ENCODE assay signal across 21 cellular contexts in genomic region chr17:73795730-73796129, GRCh38.
DNase-seq lines count a peak whose midpoint lies in the region; ATAC-seq and TF ChIP-seq lines count a peak whose summit lies in the region.
"Had no signal": no experiment of that assay in that cellular context is flagged by ENCODE, and none has a peak within 500 bp of the region (broad histone marks: within the 10 kb centered on the region; RNA-seq: fewer than 3 reads in every experiment).

No MANE protein-coding gene starts in this region.

- no peaks in the 10 kb centered on the region for H3K36me3 ChIP-seq in mammary epithelial cell (ENCODE audit: insufficient read depth, low read length)
- H3K36me3 ChIP-seq in aorta (ENCODE audit: control insufficient read depth in 1 of 2, insufficient read depth in 2 of 2, low read length in 1 of 2): no peaks in the 10 kb centered on the region
- H3K36me3 ChIP-seq: ascending aorta, suprapubic skin had no signal

- H3K4me3 Mint-ChIP-seq in MCF 10A (ENCODE audit: unreplicated experiment): no peak overlapping the region
- H3K4me3 Mint-ChIP-seq: activated naive CD8-positive, alpha-beta T cell; stimulated activated effector memory CD8-positive, alpha-beta T cell treated with anti-CD3 and anti-CD28 coated beads, Interleukin-12 subunit alpha, Interleukin-12 subunit beta, amount 100 ng/mL, for 72 hours had no signal

- no peak overlapping the region for H3K9ac ChIP-seq in mammary epithelial cell (ENCODE audit: insufficient read depth, low read length)

- WGBS in mammary epithelial cell (ENCODE audit: low coverage, missing lambda C conversion rate): 88% methylated on average over 2 of the region's 2 CpGs
- 91 to 94% methylated on average over 2 of the region's 2 CpGs for WGBS in aorta, 2 donors

- CTCF ChIA-PET in MCF 10A (lab: Yijun Ruan, JAX): interaction anchor here (0.6 to 1.2 kb wide), 3 partner anchors 16 to 438 kb away, joined by 3 to 4 read pairs (median 3); no protein-coding TSS in a partner anchor
- CTCF ChIA-PET in mammary epithelial cell (lab: Charles Lee; ENCODE audit: low non-redundant PET): no interaction called here

- BruUV-seq in MCF 10A (replicated peaks; lab: Mats Ljungman, UMichigan): no TSS peak
- BruUV-seq in mammary epithelial cell (replicated peaks; lab: Mats Ljungman, UMichigan): no TSS peak

- no peak overlapping the region for H3K27ac Mint-ChIP-seq in MCF 10A (ENCODE audit: low read depth, unreplicated experiment)
- H3K27ac Mint-ChIP-seq: activated naive CD8-positive, alpha-beta T cell; activated T-helper 2 cell treated with anti-CD3 and anti-CD28 coated beads, Interferon-gamma antibody, Interleukin-2, Interleukin-4, amounts not matched to agents 10 μg/mL and 5 μg/mL and 100 μg/mL, durations not matched to agents 14 hours and 24 hours and 36 hours; stimulated activated effector memory CD8-positive, alpha-beta T cell treated with anti-CD3 and anti-CD28 coated beads, Interleukin-12 subunit alpha, Interleukin-12 subunit beta, amount 100 ng/mL, for 72 hours had no signal

- ATAC-seq in GM19351 (IDR thresholded peaks at IDR 0.05; ENCODE audit: unreplicated experiment): no peak
- no peak for ATAC-seq in aorta (ENCODE audit: low FRiP score)
- ATAC-seq: esophagus mucosa; stimulated activated effector memory CD8-positive, alpha-beta T cell treated with anti-CD3 and anti-CD28 coated beads, Interleukin-12 subunit alpha, Interleukin-12 subunit beta, amount 100 ng/mL, for 72 hours had no signal

- DNase-seq in MCF 10A (ENCODE audit: unreplicated experiment) (peak; percentile 74), mammary epithelial cell (no peak), NCI-H345 (lab: John Stamatoyannopoulos, UW) (peak; percentile 20), SHP77 (lab: John Stamatoyannopoulos, UW) (peak; percentile 59 to 64), EL (no peak), aorta (no peak)
- DNase-seq in activated CD8-positive, alpha-beta memory T cell treated with anti-CD3 and anti-CD28 coated beads, Interleukin-2, amount 50 U/mL, for 48 hours: no peak
- DNase-seq: activated CD8-positive, alpha-beta memory T cell treated with anti-CD3 and anti-CD28 coated beads, Interleukin-2, amount 50 U/mL, for 4 hours; cortex of kidney; foreskin melanocyte; NCI-H1436; NCI-H226; nucleus accumbens had no signal

- no peaks in the 10 kb centered on the region for H3K9me3 Mint-ChIP-seq in MCF 10A (ENCODE audit: unreplicated experiment)
- H3K9me3 Mint-ChIP-seq: activated T-helper 2 cell treated with anti-CD3 and anti-CD28 coated beads, Interferon-gamma antibody, Interleukin-2, Interleukin-4, amounts not matched to agents 10 μg/mL and 5 μg/mL and 100 μg/mL, durations not matched to agents 14 hours and 24 hours and 36 hours; stimulated activated effector memory CD8-positive, alpha-beta T cell treated with anti-CD3 and anti-CD28 coated beads, Interleukin-12 subunit alpha, Interleukin-12 subunit beta, amount 100 ng/mL, for 72 hours had no signal

- H3K9me3 ChIP-seq in mammary epithelial cell (replicated peaks; ENCODE audit: insufficient read depth, low read length): no peaks in the 10 kb centered on the region
- no peaks in the 10 kb centered on the region for H3K9me3 ChIP-seq in aorta (ENCODE audit: control insufficient read depth, low read length)
- H3K9me3 ChIP-seq: ascending aorta, suprapubic skin had no signal

- no peak overlapping the region for H3K4me2 ChIP-seq in mammary epithelial cell (ENCODE audit: insufficient read depth, low read depth, low read length)

- H3K79me2 ChIP-seq in mammary epithelial cell (ENCODE audit: insufficient read depth, low read length): no peaks in the 10 kb centered on the region

- H3K27me3 ChIP-seq in mammary epithelial cell (ENCODE audit: insufficient read depth, low read length): no peaks in the 10 kb centered on the region
- no peaks in the 10 kb centered on the region for H3K27me3 ChIP-seq in aorta (ENCODE audit: control insufficient read depth in 1 of 2, insufficient read depth in 2 of 2, low read length in 1 of 2)
- H3K27me3 ChIP-seq: ascending aorta had no signal

- H3K4me3 ChIP-seq in mammary epithelial cell (replicated peaks in 1 of 3; ENCODE audit: insufficient read depth in 1 of 3, low read depth in 2 of 3, low read length in 3 of 3) (no peak overlapping the region), aorta (ENCODE audit: low read length in 2 of 2) (no peak overlapping the region)
- H3K4me3 ChIP-seq: ascending aorta, suprapubic skin had no signal

- in situ Hi-C loops in mammary epithelial cell (cut with MboI; ENCODE audit: low sequenced_read_pairs in 2 of 2): no loop called here

- TF ChIP-seq CTCF in MCF 10A (IDR thresholded peaks at IDR 0.05; ENCODE audit: unreplicated experiment) (no peak), mammary epithelial cell (conservative IDR thresholded peaks at IDR 0.05 in 1 of 2, IDR thresholded peaks at IDR 0.05 in 1 of 2; ENCODE audit: extremely low read depth in 1 of 2, insufficient read depth in 1 of 2, low read depth in 1 of 2, low read length in 2 of 2) (no peak)

- dilution Hi-C loops in mammary epithelial cell (cut with HindIII; ENCODE audit: low sequenced_read_pairs): no loop called here

- POLR2A ChIA-PET in MCF 10A (lab: Yijun Ruan, JAX): interaction anchor here (0.5 to 1.7 kb wide), 4 partner anchors 10 to 488 kb away, joined by 3 to 7 read pairs (median 4); no protein-coding TSS in a partner anchor

- peaks cover 10% of the 10 kb centered on the region for H3K27me3 Mint-ChIP-seq in MCF 10A (ENCODE audit: insufficient read depth, unreplicated experiment)

- H3K4me1 Mint-ChIP-seq in MCF 10A (ENCODE audit: insufficient read depth, unreplicated experiment): peaks cover 31% of the 10 kb centered on the region
- H3K4me1 Mint-ChIP-seq: stimulated activated effector memory CD8-positive, alpha-beta T cell treated with anti-CD3 and anti-CD28 coated beads, Interleukin-12 subunit alpha, Interleukin-12 subunit beta, amount 100 ng/mL, for 72 hours had no signal

- peaks cover 20% of the 10 kb centered on the region for H3K4me1 ChIP-seq in mammary epithelial cell (ENCODE audit: insufficient read depth, low read length)
- peaks cover 0 to 3% of the 10 kb centered on the region in 2 donors for H3K4me1 ChIP-seq in aorta (ENCODE audit: control insufficient read depth in 1 of 2, insufficient read depth in 2 of 2, low read length in 2 of 2)

- intact Hi-C loops in MCF 10A (cut with micrococcal nuclease) (no loop called here), mammary epithelial cell (cut with micrococcal nuclease) (no loop called here), aorta (cut with DNase I) (no loop called here)

- H4K20me1 ChIP-seq in mammary epithelial cell (ENCODE audit: insufficient read depth, low read length): no peaks in the 10 kb centered on the region

- H3K27ac ChIP-seq in mammary epithelial cell (ENCODE audit: insufficient read depth, low read depth, low read length) (no peak overlapping the region), aorta (ENCODE audit: low read depth in 1 of 2, low read length in 2 of 2) (no peak overlapping the region)
- H3K27ac ChIP-seq: ascending aorta, C4-2B, suprapubic skin had no signal

- H3K36me3 Mint-ChIP-seq in MCF 10A (ENCODE audit: insufficient read depth, unreplicated experiment): no peaks in the 10 kb centered on the region
- H3K36me3 Mint-ChIP-seq: activated naive CD8-positive, alpha-beta T cell; stimulated activated effector memory CD8-positive, alpha-beta T cell treated with anti-CD3 and anti-CD28 coated beads, Interleukin-12 subunit alpha, Interleukin-12 subunit beta, amount 100 ng/mL, for 72 hours had no signal

- H2AFZ ChIP-seq in mammary epithelial cell (ENCODE audit: low read depth, low read length): no peak overlapping the region

Comparison
In these comparisons a context has a peak if more than half of its experiments do, and no peak if none do; other contexts are left out.
1. DNase-seq: peak in MCF 10A (single experiment), NCI-H345 (single experiment) and SHP77 (2 of 2); none in mammary epithelial cell (single experiment), EL (single experiment), aorta (0 of 2) and activated CD8-positive, alpha-beta memory T cell treated with anti-CD3 and anti-CD28 coated beads, Interleukin-2, amount 50 U/mL, for 48 hours (single experiment).